Comparison of ENCODE assay signal across 28 cellular contexts in the genomic region with DNA sequence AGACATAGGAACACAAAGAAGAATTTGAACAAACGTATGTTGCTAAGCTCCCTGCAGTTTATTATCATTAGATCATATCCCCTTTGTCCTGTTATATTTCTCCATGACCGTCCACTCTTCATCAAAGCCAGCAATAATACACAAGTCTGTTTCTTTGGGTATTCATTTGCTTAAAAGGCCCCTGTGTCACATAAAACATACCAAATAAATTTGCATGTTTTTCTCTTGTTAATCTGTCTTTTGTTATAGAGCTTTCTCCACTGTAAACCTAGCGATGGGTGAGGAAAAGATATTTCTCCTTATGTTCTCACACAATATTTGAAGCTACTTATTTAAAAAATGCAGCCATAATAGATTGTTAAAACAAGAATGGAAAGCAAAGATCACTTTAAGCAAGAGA.
"Had no signal": no experiment of that assay in that cellular context is flagged by ENCODE, and none has a peak within 500 bp of the region (broad histone marks: within the 10 kb centered on the region; RNA-seq: fewer than 3 reads in every experiment).

No MANE protein-coding gene starts in this region.

- DNase-seq: activated CD4-positive, alpha-beta T cell treated with anti-CD3 and anti-CD28 coated beads for 1 hour; activated CD4-positive, alpha-beta T cell treated with anti-CD3 and anti-CD28 coated beads, Interleukin-2, amount 50 U/mL, for 1 hour; activated CD8-positive, alpha-beta T cell treated with anti-CD3 and anti-CD28 coated beads, Interleukin-2, amount 10 ng/mL, durations not matched to agents 7 days and 5 days; activated naive CD4-positive, alpha-beta T cell; adrenal gland; caudate nucleus; dermis blood vessel endothelial cell; effector CD8-positive, alpha-beta T cell; head of caudate nucleus; hypothalamus; islet precursor cell; left cardiac atrium; pancreas; psoas muscle; spleen; stimulated activated CD4-positive, alpha-beta T cell treated with anti-CD3 and anti-CD28 coated beads, Interleukin-4, amount 100 ng/mL, for 24 hours; stomach; WERI-Rb-1 had no signal

- ATAC-seq: activated CD8-positive, alpha-beta T cell treated with anti-CD3 and anti-CD28 coated beads, Interleukin-2, amount 10 ng/mL, durations not matched to agents 7 days and 5 days; gastroesophageal sphincter; left cardiac atrium; pancreas; psoas muscle had no signal

- H3K36me3 ChIP-seq: adrenal gland, ascending aorta, brain microvascular endothelial cell, esophagus muscularis mucosa, gastroesophageal sphincter, pancreas, right atrium auricular region, spleen, stomach, suprapubic skin, tibial nerve, WERI-Rb-1 had no signal

- H3K27ac ChIP-seq: adrenal gland, ascending aorta, brain microvascular endothelial cell, esophagus muscularis mucosa, gastroesophageal sphincter, pancreas, psoas muscle, right atrium auricular region, stomach, suprapubic skin, tibial nerve, WERI-Rb-1 had no signal

- H3K27me3 ChIP-seq: adrenal gland, ascending aorta, brain microvascular endothelial cell, gastroesophageal sphincter, pancreas, right atrium auricular region, spleen, suprapubic skin, tibial nerve had no signal

- H3K36me3 Mint-ChIP-seq: activated naive CD8-positive, alpha-beta T cell had no signal

- H3K27me3 Mint-ChIP-seq: activated naive CD8-positive, alpha-beta T cell had no signal

- H3K9me3 Mint-ChIP-seq: nephron; T-helper 2 cell treated with Interferon-gamma antibody and Interleukin-4, amounts not matched to agents 5 μg/mL and 100 μg/mL, for 36 hours had no signal

- H3K9me3 ChIP-seq: adrenal gland, ascending aorta, esophagus muscularis mucosa, gastroesophageal sphincter, pancreas, psoas muscle, right atrium auricular region, spleen, stomach, suprapubic skin, tibial nerve had no signal

- H3K4me3 Mint-ChIP-seq: activated CD8-positive, alpha-beta T cell treated with anti-CD3 and anti-CD28 coated beads, Interleukin-2, amount 10 ng/mL, durations not matched to agents 7 days and 5 days; activated naive CD8-positive, alpha-beta T cell; nephron; T-helper 2 cell treated with Interferon-gamma antibody and Interleukin-4, amounts not matched to agents 5 μg/mL and 100 μg/mL, for 36 hours had no signal

- H3K4me1 Mint-ChIP-seq: nephron had no signal

- H3K4me1 ChIP-seq: adrenal gland, ascending aorta, esophagus muscularis mucosa, gastroesophageal sphincter, pancreas, psoas muscle, right atrium auricular region, stomach, suprapubic skin had no signal

- H3K4me3 ChIP-seq: adrenal gland, ascending aorta, esophagus muscularis mucosa, gastroesophageal sphincter, pancreas, psoas muscle, right atrium auricular region, spleen, stomach, suprapubic skin, tibial nerve had no signal

- H3K27ac Mint-ChIP-seq: activated CD8-positive, alpha-beta T cell treated with anti-CD3 and anti-CD28 coated beads, Interleukin-2, amount 10 ng/mL, durations not matched to agents 7 days and 5 days; nephron; T-helper 2 cell treated with Interferon-gamma antibody and Interleukin-4, amounts not matched to agents 5 μg/mL and 100 μg/mL, for 36 hours had no signal
